ENCODE assay signal across 12 cellular contexts in genomic region chr3:117695871-117696270, GRCh38.
DNase-seq lines count a peak whose midpoint lies in the region; ATAC-seq and TF ChIP-seq lines count a peak whose summit lies in the region.
"Had no signal": no experiment of that assay in that cellular context is flagged by ENCODE, and none has a peak within 500 bp of the region (broad histone marks: within the 10 kb centered on the region; RNA-seq: fewer than 3 reads in every experiment).

No MANE protein-coding gene starts in this region.

- no peak overlapping the region for H2BK120ac ChIP-seq in trophoblast cell (ENCODE audit: insufficient read depth, low read length, poor library complexity)

- no peak overlapping the region for H3K4ac ChIP-seq in trophoblast cell (ENCODE audit: low read depth, low read length)

- H3K4me3 ChIP-seq in GM23248 (no peak overlapping the region), esophagus muscularis mucosa (no peak overlapping the region), trophoblast cell (ENCODE audit: low read depth, low read length) (no peak overlapping the region), heart left ventricle (no peak overlapping the region)

- no peak overlapping the region for H4K8ac ChIP-seq in trophoblast cell (ENCODE audit: low read depth, low read length)

- H3K23ac ChIP-seq in trophoblast cell (ENCODE audit: low read length) = no peak overlapping the region

- no peak overlapping the region for H4K91ac ChIP-seq in trophoblast cell (ENCODE audit: low read depth, low read length)

- H3K9ac ChIP-seq in GM23248 = no peak overlapping the region
- no peak overlapping the region for H3K9ac ChIP-seq in trophoblast cell (ENCODE audit: low read length)

- H2AFZ ChIP-seq in GM23248 (no peak overlapping the region), trophoblast cell (ENCODE audit: insufficient read depth, low read length, poor library complexity) (no peak overlapping the region)

- H4K12ac ChIP-seq in trophoblast cell (ENCODE audit: low read depth, low read length) = no peak overlapping the region

- H3K27ac ChIP-seq in GM23248 (peak overlapping the region; percentile 48; the same call in 1 of the 2 replicates), esophagus muscularis mucosa (replicated peaks in 1 of 4) (no peak overlapping the region), trophoblast cell (ENCODE audit: low read depth, low read length) (no peak overlapping the region), heart left ventricle (no peak overlapping the region)
- H3K27ac ChIP-seq: C4-2B had no signal

- TF ChIP-seq EP300 in esophagus muscularis mucosa (IDR thresholded peaks at IDR 0.05) = no peak

- peaks cover 43% of the 10 kb centered on the region for H3K4me1 ChIP-seq in GM23248 (ENCODE audit: insufficient read depth)
- H3K4me1 ChIP-seq in esophagus muscularis mucosa = no peaks in the 10 kb centered on the region
- H3K4me1 ChIP-seq in trophoblast cell (ENCODE audit: control insufficient read depth in 1 of 2, insufficient read depth in 2 of 2, low read length in 2 of 2) = no peaks in the 10 kb centered on the region
- H3K4me1 ChIP-seq in heart left ventricle = no peaks in the 10 kb centered on the region
- H3K4me1 ChIP-seq: Caco-2 had no signal

- H3K9me3 ChIP-seq in GM23248 (ENCODE audit: low read depth) = no peaks in the 10 kb centered on the region
- no peaks in the 10 kb centered on the region for H3K9me3 ChIP-seq in esophagus muscularis mucosa
- H3K9me3 ChIP-seq in trophoblast cell (ENCODE audit: insufficient read depth, low read depth, low read length) = no peaks in the 10 kb centered on the region
- H3K9me3 ChIP-seq in heart left ventricle = no peaks in the 10 kb centered on the region
- H3K9me3 ChIP-seq: Caco-2 had no signal

- H3K27me3 ChIP-seq in GM23248 (replicated peaks; ENCODE audit: insufficient read depth) = no peaks in the 10 kb centered on the region
- no peaks in the 10 kb centered on the region for H3K27me3 ChIP-seq in esophagus muscularis mucosa
- H3K27me3 ChIP-seq in trophoblast cell (ENCODE audit: insufficient read depth, low read length) = no peaks in the 10 kb centered on the region
- peaks cover 0 to 10% (median 0%) of the 10 kb centered on the region in 9 donors for H3K27me3 ChIP-seq in heart left ventricle

- DNase-seq in GM23248 (no peak), NCI-H345 (lab: John Stamatoyannopoulos, UW) (peak; percentile 2), esophagus muscularis mucosa (ENCODE audit: extremely low spot score) (peak; percentile 14), trophoblast cell (peak; percentile 55 to 56), Kasumi-1 (lab: John Stamatoyannopoulos, UW) (no peak), heart left ventricle (no peak)
- DNase-seq: AML-193; Caco-2; CD4-positive, alpha-beta T cell; KBM-7 had no signal

- H3K4me2 ChIP-seq in GM23248 (ENCODE audit: unreplicated experiment) (peak overlapping the region; percentile 43), trophoblast cell (ENCODE audit: low read length) (no peak overlapping the region)

- H3K79me1 ChIP-seq in trophoblast cell (ENCODE audit: low read length) = no peaks in the 10 kb centered on the region

- no peak overlapping the region for H2BK5ac ChIP-seq in trophoblast cell (ENCODE audit: low read depth, low read length, poor library complexity)

- no peak for ATAC-seq in HG03280 (IDR thresholded peaks at IDR 0.05; ENCODE audit: unreplicated experiment)
- ATAC-seq in heart left ventricle = no peak

- no peak overlapping the region for H2AK5ac ChIP-seq in trophoblast cell (ENCODE audit: low read length)

- in situ Hi-C loops in GM23248 (cut with MboI) = no loop called here

- WGBS in GM23248 (ENCODE audit: low coverage in 1 of 2, low lambda C conversion rate in 2 of 2, missing lambda C conversion rate in 2 of 2), 2 experiments = 74% methylated on average over 3 of the region's 3 CpGs
- 83% methylated on average over 3 of the region's 3 CpGs for WGBS in esophagus muscularis mucosa
- WGBS in trophoblast cell (ENCODE audit: extremely low coverage, insufficient coverage, insufficient read length) = no CpG with 5 or more reads among the region's 3 CpGs
- 66 to 73% (median 68%) methylated on average over 3 of the region's 3 CpGs for WGBS in heart left ventricle, 4 donors

- H3K79me2 ChIP-seq in GM23248 (ENCODE audit: insufficient read depth) (no peaks in the 10 kb centered on the region), trophoblast cell (ENCODE audit: control insufficient read depth, insufficient read depth, low read length, poor library complexity) (no peaks in the 10 kb centered on the region)

- TF ChIP-seq POLR2A in esophagus muscularis mucosa (IDR thresholded peaks at IDR 0.05; ENCODE audit: low read depth) (no peak), heart left ventricle (IDR thresholded peaks at IDR 0.05) (no peak)

- no peak overlapping the region for H2BK12ac ChIP-seq in trophoblast cell (ENCODE audit: low read length)

- no peaks in the 10 kb centered on the region for H3K36me3 ChIP-seq in GM23248 (ENCODE audit: low read depth)
- no peaks in the 10 kb centered on the region for H3K36me3 ChIP-seq in esophagus muscularis mucosa
- H3K36me3 ChIP-seq in trophoblast cell (ENCODE audit: control insufficient read depth in 1 of 2, insufficient read depth in 2 of 2, low read length in 2 of 2) = no peaks in the 10 kb centered on the region
- no peaks in the 10 kb centered on the region for H3K36me3 ChIP-seq in heart left ventricle

- peaks cover 20% of the 10 kb centered on the region for H3F3A ChIP-seq in GM23248 (ENCODE audit: insufficient read depth)

- H4K20me1 ChIP-seq in GM23248 (ENCODE audit: insufficient read depth) = no peaks in the 10 kb centered on the region

- no peak overlapping the region for H3K14ac ChIP-seq in trophoblast cell (ENCODE audit: low read length)

- no peak overlapping the region for H3K18ac ChIP-seq in trophoblast cell (ENCODE audit: low read length)

- no peaks in the 10 kb centered on the region for H3K9me2 ChIP-seq in GM23248 (ENCODE audit: insufficient read depth)

- TF ChIP-seq CTCF in esophagus muscularis mucosa (IDR thresholded peaks at IDR 0.05) (no peak), heart left ventricle (IDR thresholded peaks at IDR 0.05) (no peak)

- intact Hi-C loops in esophagus muscularis mucosa (cut with DNase I) = no loop called here
- intact Hi-C loops in heart left ventricle (cut with DNase I) = no loop called here

Comparison
In these comparisons a context has a peak if more than half of its experiments do, and no peak if none do; other contexts are left out.
1. DNase-seq: peak in NCI-H345 (single experiment), esophagus muscularis mucosa (single experiment) and trophoblast cell (2 of 2); none in GM23248 (single experiment), Kasumi-1 (0 of 2) and heart left ventricle (0 of 5).